ENCODE assay signal across 8 cellular contexts in genomic region chr11:133078591-133079179, GRCh38.
DNase-seq lines count a peak whose midpoint lies in the region; ATAC-seq and TF ChIP-seq lines count a peak whose summit lies in the region.

No MANE protein-coding gene starts in this region.

- peak; percentile 45 for ATAC-seq in GM18511 (IDR thresholded peaks at IDR 0.05; ENCODE audit: unreplicated experiment)
- ATAC-seq in HG03139 (IDR thresholded peaks at IDR 0.05; ENCODE audit: unreplicated experiment) = no peak

- H3K4me3 Mint-ChIP-seq in CD14-positive monocyte = peak overlapping the region in 1 of 2 donors; percentile 1
- H3K4me3 Mint-ChIP-seq in osteocyte (ENCODE audit: unreplicated experiment) = no peak overlapping the region

- H3K4me1 ChIP-seq in Karpas-422 (ENCODE audit: low read length) = no peaks in the 10 kb centered on the region

- H3K4me2 ChIP-seq in Karpas-422 (ENCODE audit: low read depth, low read length, poor library complexity, severe bottlenecking) = no peak overlapping the region

- TF ChIP-seq CTCF in CD14-positive monocyte (IDR thresholded peaks at IDR 0.05) (peak; percentile 73), fibroblast of pulmonary artery (IDR thresholded peaks at IDR 0.05; ENCODE audit: low read length, missing control alignments) (peak; percentile 62), osteocyte (IDR thresholded peaks at IDR 0.05) (peak; percentile 75)

- H3K27ac ChIP-seq in Karpas-422 (ENCODE audit: low read length) = no peak overlapping the region

- no peaks in the 10 kb centered on the region for H3K9me3 ChIP-seq in Karpas-422 (ENCODE audit: low read length)

- no peak for DNase-seq in CD14-positive monocyte (ENCODE audit: low spot score)
- peak; percentile 61 for DNase-seq in Karpas-422
- peak; percentile 6 for DNase-seq in SKM-1 (lab: John Stamatoyannopoulos, UW; ENCODE audit: unreplicated experiment)
- DNase-seq in fibroblast of pulmonary artery (ENCODE audit: low read depth) = peak; percentile 31
- no peak for DNase-seq in osteocyte (ENCODE audit: extremely low spot score, unreplicated experiment)
- no peak for DNase-seq in HPDE6-E6E7 (ENCODE audit: extremely low spot score)

- H3K4me3 ChIP-seq in Karpas-422 (ENCODE audit: low read length) (no peak overlapping the region), fibroblast of pulmonary artery (replicated peaks; ENCODE audit: low read depth, low read length) (no peak overlapping the region)

- no peaks in the 10 kb centered on the region for H3K79me2 ChIP-seq in Karpas-422 (ENCODE audit: low read length)

- H3K27me3 ChIP-seq in Karpas-422 (ENCODE audit: low read length) = no peaks in the 10 kb centered on the region

- H3K4me1 Mint-ChIP-seq in CD14-positive monocyte (peaks cover 3% of the 10 kb centered on the region), osteocyte (ENCODE audit: unreplicated experiment) (no peaks in the 10 kb centered on the region)

- H3K27ac Mint-ChIP-seq in CD14-positive monocyte (no peak overlapping the region), osteocyte (ENCODE audit: unreplicated experiment) (no peak overlapping the region)

- H3K9me3 Mint-ChIP-seq in CD14-positive monocyte (peaks cover 0 to 3% (median 0%) of the 10 kb centered on the region in 7 donors), osteocyte (ENCODE audit: unreplicated experiment) (no peaks in the 10 kb centered on the region)

- H3K9ac ChIP-seq in Karpas-422 (ENCODE audit: low read length) = no peak overlapping the region

- H3K9me2 ChIP-seq in Karpas-422 (replicated peaks; ENCODE audit: insufficient read depth, low read length) = no peaks in the 10 kb centered on the region

- intact Hi-C loops in CD14-positive monocyte (cut with micrococcal nuclease) = no loop called here

- H3K27me3 Mint-ChIP-seq in CD14-positive monocyte (ENCODE audit: low read depth in 3 of 3) (peaks cover 6 to 27% (median 11%) of the 10 kb centered on the region in 3 donors), osteocyte (ENCODE audit: unreplicated experiment) (peaks cover 50% of the 10 kb centered on the region)

- H3K36me3 Mint-ChIP-seq in CD14-positive monocyte = no peaks in the 10 kb centered on the region
- H3K36me3 Mint-ChIP-seq in osteocyte (ENCODE audit: unreplicated experiment) = no peaks in the 10 kb centered on the region

- H4K20me1 ChIP-seq in Karpas-422 (ENCODE audit: insufficient read depth, low read depth, low read length) = no peaks in the 10 kb centered on the region

- no peaks in the 10 kb centered on the region for H3K36me3 ChIP-seq in Karpas-422 (ENCODE audit: insufficient read depth, low read length)

- no peak overlapping the region for H2AFZ ChIP-seq in Karpas-422 (ENCODE audit: low read length)

Comparison
In these comparisons a context has a peak if more than half of its experiments do, and no peak if none do; other contexts are left out.
1. DNase-seq: peak in Karpas-422 (single experiment), SKM-1 (single experiment) and fibroblast of pulmonary artery (single experiment); none in CD14-positive monocyte (single experiment), osteocyte (single experiment) and HPDE6-E6E7 (single experiment).
2. Peak in every context shown above with its lines, with median percentiles within 50 percentile points of each other: CTCF ChIP-seq.